Comparison of ENCODE assay signal across 22 cellular contexts in the genomic region with DNA sequence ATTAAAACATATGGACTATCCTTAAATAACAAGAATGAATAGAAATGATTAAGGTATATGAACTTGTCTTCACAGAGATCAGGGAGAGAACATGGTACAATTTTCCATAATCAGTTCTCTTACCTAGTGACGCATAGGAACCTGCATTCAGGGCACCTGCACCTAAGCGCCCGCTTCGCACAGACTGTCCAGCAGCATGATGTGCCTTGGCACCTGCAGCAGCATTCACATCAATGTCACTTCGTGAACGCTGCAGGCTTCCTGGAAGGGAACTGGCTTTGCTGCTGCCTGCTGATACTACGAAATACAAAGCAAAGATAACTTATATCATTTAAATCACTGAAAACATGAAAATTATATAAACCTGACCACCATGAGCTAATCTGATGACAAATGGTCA.
"Had no signal": no experiment of that assay in that cellular context is flagged by ENCODE, and none has a peak within 500 bp of the region (broad histone marks: within the 10 kb centered on the region; RNA-seq: fewer than 3 reads in every experiment).

No MANE protein-coding gene starts in this region.

- H3K4me1 ChIP-seq: SJCRH30 had no signal

- ATAC-seq: HepG2, SK-N-SH treated with all-trans-retinoic acid at 6 μM for 48 hours had no signal

- H3K27ac ChIP-seq: SJCRH30 had no signal

- H3K4me3 ChIP-seq: MG63, SJCRH30 had no signal

- H3K27me3 ChIP-seq: MG63, SJCRH30 had no signal

- H3K9me3 ChIP-seq: MG63, SJCRH30 had no signal

- H3K36me3 ChIP-seq: MG63, SJCRH30 had no signal

- DNase-seq: IMR-90, Karpas-422, KG1, MG63, NCI-H1092, NCI-H1105 treated with DMSO at 0.1 percent for 48 hours, NCI-H1417 treated with DMSO at 0.1 percent for 48 hours, NCI-H187, NCI-H2029, NCI-H2081 treated with DMSO at 0.1 percent for 48 hours, NCI-H2171, NCI-H226, NCI-H446, NCI-H510A, NCI-H524 treated with DMSO at 0.1 percent for 48 hours, NCI-H69, NCI-H774, RPMI8226, SHP77 treated with DMSO at 0.1 percent for 48 hours, SJCRH30 had no signal
